Comparison of ENCODE assay signal across 15 cellular contexts in the genomic region with DNA sequence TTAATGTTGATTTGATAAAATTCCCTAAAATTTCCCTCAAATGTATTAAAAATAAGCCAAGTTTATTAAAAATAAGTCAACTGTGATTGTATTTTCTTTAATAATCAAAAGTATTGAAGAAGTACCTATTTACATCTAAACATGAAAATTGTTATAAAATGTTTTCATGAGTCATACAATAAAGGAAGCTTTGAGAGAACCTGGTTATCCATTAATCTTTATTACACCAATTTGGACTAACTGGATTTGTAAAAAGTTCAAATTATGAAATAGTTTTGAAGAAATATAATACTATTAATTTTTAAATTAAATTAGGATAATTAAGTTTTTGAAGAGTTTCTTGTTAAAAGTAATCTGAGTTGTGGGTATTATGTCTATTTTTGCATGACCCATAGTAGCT.
DNase-seq lines count a peak whose midpoint lies in the region; ATAC-seq, FAIRE-seq and TF ChIP-seq lines count a peak whose summit lies in the region.
"Had no signal": no experiment of that assay in that cellular context is flagged by ENCODE, and none has a peak within 500 bp of the region (broad histone marks: within the 10 kb centered on the region; RNA-seq: fewer than 3 reads in every experiment).

No MANE protein-coding gene starts in this region.

- H3K27ac ChIP-seq in pancreas (no peak overlapping the region), A673 (ENCODE audit: low read depth, low read length, poor library complexity, severe bottlenecking) (no peak overlapping the region)
- H3K27ac ChIP-seq: BLaER1 had no signal

- no TSS peak for BruUV-seq in A673 (replicated peaks; lab: Mats Ljungman, UMichigan)

- DNase-seq in LoVo (ENCODE audit: low spot score) (peak; percentile 20), frontal cortex (ENCODE audit: low spot score in 2 of 2) (no peak), pancreas (no peak), HCEC 1CT (no peak), A673 (ENCODE audit: low spot score) (no peak)
- DNase-seq: CD4-positive, alpha-beta memory T cell; DMS153; DMS79; GDM1; GOT3; H7 had no signal

- TF ChIP-seq CTCF in pancreas (IDR thresholded peaks at IDR 0.05) = no peak
- no peak for TF ChIP-seq CTCF in A673 (conservative IDR thresholded peaks at IDR 0.05; ENCODE audit: low read depth, low read length)

- H3K36me3 ChIP-seq in pancreas = no peaks in the 10 kb centered on the region
- no peaks in the 10 kb centered on the region for H3K36me3 ChIP-seq in A673 (ENCODE audit: insufficient read depth, low read length, poor library complexity, severe bottlenecking)
- H3K36me3 ChIP-seq: BLaER1 had no signal

- no peak overlapping the region for H3K4me3 ChIP-seq in pancreas
- no peak overlapping the region for H3K4me3 ChIP-seq in A673 (ENCODE audit: low read depth, low read length, poor library complexity, severe bottlenecking)
- H3K4me3 ChIP-seq: BLaER1 had no signal

- no peaks in the 10 kb centered on the region for H3K9me3 ChIP-seq in pancreas
- H3K9me3 ChIP-seq in A673 (ENCODE audit: low read depth, low read length, poor library complexity, severe bottlenecking) = no peaks in the 10 kb centered on the region
- H3K9me3 ChIP-seq: BLaER1 had no signal

- POLR2A ChIA-PET in A673 (lab: Charles Lee; ENCODE audit: low non-redundant PET) = no interaction called here

- intact Hi-C loops in pancreas (cut with DNase I) = no loop called here
- intact Hi-C loops in A673 (cut with micrococcal nuclease; ENCODE audit: unreplicated experiment) = no loop called here

- H3K27me3 ChIP-seq in pancreas = no peaks in the 10 kb centered on the region
- no peaks in the 10 kb centered on the region for H3K27me3 ChIP-seq in A673 (replicated peaks; ENCODE audit: insufficient read depth, low read depth, low read length, poor library complexity)
- H3K27me3 ChIP-seq: BLaER1 had no signal

- CTCF ChIA-PET in A673 (lab: Charles Lee) = no interaction called here

- ATAC-seq in pancreas = no peak
- ATAC-seq in GM18907 (IDR thresholded peaks at IDR 0.05; ENCODE audit: unreplicated experiment) = no peak

- H3K4me1 ChIP-seq in pancreas = peaks cover 0 to 10% (median 0%) of the 10 kb centered on the region in 3 donors
- no peaks in the 10 kb centered on the region for H3K4me1 ChIP-seq in A673 (ENCODE audit: insufficient read depth, low read length, poor library complexity, severe bottlenecking)
- H3K4me1 ChIP-seq: BLaER1 had no signal

- FAIRE-seq in frontal cortex (lab: Jason Lieb, UNC) (peak; percentile 64), pancreas (lab: Jason Lieb, UNC) (peak; percentile 94)
- FAIRE-seq: GM12892, GM18507 had no signal
